ENCODE assay signal across 1 cellular context in genomic region chrX:153794018-153794896, GRCh38.
TF ChIP-seq lines count a peak whose summit lies in the region.

Gene IDH3G, minus strand, starts transcription at chrX:153794375. Its CDS starts 49 bp downstream, at chrX:153794326.
Gene SSR4, plus strand, starts transcription at chrX:153794668. Its CDS starts 20 bp downstream, at chrX:153794688.

TF ChIP-seq in K562, 482 proteins besides CTCF, POLR2A, EP300 and RAD21 (continued from another document and continues in another):
- TF ChIP-seq RREB1 (CRISPR knock-in tag; IDR thresholded peaks at IDR 0.05) (no peak), SPI1 (IDR thresholded peaks at IDR 0.05; ENCODE audit: borderline replicate concordance, low read depth, low read length) (0 out of 2 replicates have a peak, but pooled peaks have one; percentile 35), EHMT2 (IDR thresholded peaks at IDR 0.05) (no peak), CXXC5 (CRISPR knock-in tag; IDR thresholded peaks at IDR 0.05) (peak; percentile 83), TOE1 (IDR thresholded peaks at IDR 0.05; ENCODE audit: borderline replicate concordance) (no peak), TOE1 (CRISPR knock-in tag; IDR thresholded peaks at IDR 0.05; ENCODE audit: borderline replicate concordance, low read depth) (no peak), SFPQ (IDR thresholded peaks at IDR 0.05; ENCODE audit: low read depth, low read length) (no peak), ZFP1 (CRISPR knock-in tag; IDR thresholded peaks at IDR 0.05) (no peak), ZNF133 (CRISPR knock-in tag; IDR thresholded peaks at IDR 0.05) (no peak), FOXO4 (CRISPR knock-in tag; IDR thresholded peaks at IDR 0.05) (no peak), ADNP (tag; IDR thresholded peaks at IDR 0.05) (no peak), CEBPB (tag; IDR thresholded peaks at IDR 0.05) (no peak), HDAC8 (tag; IDR thresholded peaks at IDR 0.05) (no peak), PURB (CRISPR knock-in tag; IDR thresholded peaks at IDR 0.05; ENCODE audit: low read depth) (no peak), CTCFL (IDR thresholded peaks at IDR 0.05; ENCODE audit: borderline replicate concordance, insufficient read depth, low read depth, low read length, poor library complexity, severe bottlenecking) (peak; percentile 95), CREBBP (IDR thresholded peaks at IDR 0.05; ENCODE audit: low read depth, low read length) (no peak), PHB2 (IDR thresholded peaks at IDR 0.05; ENCODE audit: low read depth) (no peak), ETS1 (conservative IDR thresholded peaks at IDR 0.05; ENCODE audit: control insufficient read depth, low read depth, low read length) (0 out of 2 replicates have a peak, but pooled peaks have one; percentile 24), TBP (optimal IDR thresholded peaks at IDR 0.05; ENCODE audit: low read depth, low read length) (peak; percentile 69), ARID3A (IDR thresholded peaks at IDR 0.05; ENCODE audit: borderline replicate concordance, low read depth, low read length) (no peak), E2F8 (IDR thresholded peaks at IDR 0.05; ENCODE audit: low read depth, partially characterized antibody) (no peak), ARNT (IDR thresholded peaks at IDR 0.05) (no peak), HSF4 (CRISPR knock-in tag; IDR thresholded peaks at IDR 0.05; ENCODE audit: borderline replicate concordance) (no peak), HLTF (IDR thresholded peaks at IDR 0.05) (no peak), CREB1 (IDR thresholded peaks at IDR 0.05) (peak; percentile 92), CREB1 (CRISPR knock-in tag; IDR thresholded peaks at IDR 0.05) (peak; percentile 95), RBBP5 (IDR thresholded peaks at IDR 0.05; ENCODE audit: borderline replicate concordance, insufficient read depth, low read length, poor library complexity, severe bottlenecking) (peak; percentile 84)
- TF ChIP-seq, protein P1, sequence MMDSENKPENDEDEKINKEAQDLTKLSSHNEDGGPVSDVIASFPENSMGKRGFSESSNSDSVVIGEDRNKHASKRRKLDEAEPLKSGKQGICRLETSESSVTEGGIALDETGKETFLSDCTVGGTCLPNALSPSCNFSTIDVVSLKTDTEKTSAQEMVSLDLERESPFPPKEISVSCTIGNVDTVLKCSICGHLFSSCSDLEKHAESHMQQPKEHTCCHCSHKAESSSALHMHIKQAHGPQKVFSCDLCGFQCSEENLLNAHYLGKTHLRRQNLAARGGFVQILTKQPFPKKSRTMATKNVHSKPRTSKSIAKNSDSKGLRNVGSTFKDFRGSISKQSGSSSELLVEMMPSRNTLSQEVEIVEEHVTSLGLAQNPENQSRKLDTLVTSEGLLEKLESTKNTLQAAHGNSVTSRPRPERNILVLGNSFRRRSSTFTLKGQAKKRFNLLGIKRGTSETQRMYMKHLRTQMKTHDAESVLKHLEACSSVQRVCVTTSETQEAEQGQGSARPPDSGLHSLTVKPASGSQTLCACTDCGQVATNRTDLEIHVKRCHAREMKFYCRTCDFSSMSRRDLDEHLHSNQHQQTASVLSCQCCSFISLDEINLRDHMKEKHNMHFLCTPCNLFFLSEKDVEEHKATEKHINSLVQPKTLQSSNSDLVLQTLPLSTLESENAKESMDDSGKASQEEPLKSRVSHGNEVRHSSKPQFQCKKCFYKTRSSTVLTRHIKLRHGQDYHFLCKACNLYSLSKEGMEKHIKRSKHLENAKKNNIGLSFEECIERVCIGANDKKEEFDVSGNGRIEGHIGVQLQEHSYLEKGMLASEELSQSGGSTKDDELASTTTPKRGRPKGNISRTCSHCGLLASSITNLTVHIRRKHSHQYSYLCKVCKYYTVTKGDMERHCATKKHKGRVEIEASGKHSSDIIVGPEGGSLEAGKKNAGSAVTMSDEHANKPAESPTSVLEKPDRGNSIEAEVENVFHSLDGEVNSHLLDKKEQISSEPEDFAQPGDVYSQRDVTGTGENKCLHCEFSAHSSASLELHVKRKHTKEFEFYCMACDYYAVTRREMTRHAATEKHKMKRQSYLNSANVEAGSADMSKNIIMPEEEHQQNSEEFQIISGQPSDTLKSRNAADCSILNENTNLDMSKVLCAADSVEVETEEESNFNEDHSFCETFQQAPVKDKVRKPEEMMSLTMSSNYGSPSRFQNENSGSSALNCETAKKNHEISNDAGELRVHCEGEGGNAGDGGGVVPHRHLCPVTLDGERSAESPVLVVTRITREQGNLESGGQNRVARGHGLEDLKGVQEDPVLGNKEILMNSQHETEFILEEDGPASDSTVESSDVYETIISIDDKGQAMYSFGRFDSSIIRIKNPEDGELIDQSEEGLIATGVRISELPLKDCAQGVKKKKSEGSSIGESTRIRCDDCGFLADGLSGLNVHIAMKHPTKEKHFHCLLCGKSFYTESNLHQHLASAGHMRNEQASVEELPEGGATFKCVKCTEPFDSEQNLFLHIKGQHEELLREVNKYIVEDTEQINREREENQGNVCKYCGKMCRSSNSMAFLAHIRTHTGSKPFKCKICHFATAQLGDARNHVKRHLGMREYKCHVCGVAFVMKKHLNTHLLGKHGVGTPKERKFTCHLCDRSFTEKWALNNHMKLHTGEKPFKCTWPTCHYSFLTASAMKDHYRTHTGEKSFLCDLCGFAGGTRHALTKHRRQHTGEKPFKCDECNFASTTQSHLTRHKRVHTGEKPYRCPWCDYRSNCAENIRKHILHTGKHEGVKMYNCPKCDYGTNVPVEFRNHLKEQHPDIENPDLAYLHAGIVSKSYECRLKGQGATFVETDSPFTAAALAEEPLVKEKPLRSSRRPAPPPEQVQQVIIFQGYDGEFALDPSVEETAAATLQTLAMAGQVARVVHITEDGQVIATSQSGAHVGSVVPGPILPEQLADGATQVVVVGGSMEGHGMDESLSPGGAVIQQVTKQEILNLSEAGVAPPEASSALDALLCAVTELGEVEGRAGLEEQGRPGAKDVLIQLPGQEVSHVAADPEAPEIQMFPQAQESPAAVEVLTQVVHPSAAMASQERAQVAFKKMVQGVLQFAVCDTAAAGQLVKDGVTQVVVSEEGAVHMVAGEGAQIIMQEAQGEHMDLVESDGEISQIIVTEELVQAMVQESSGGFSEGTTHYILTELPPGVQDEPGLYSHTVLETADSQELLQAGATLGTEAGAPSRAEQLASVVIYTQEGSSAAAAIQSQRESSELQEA (IDR thresholded peaks at IDR 0.05; ENCODE audit: low read depth): no peak
